Comparison of ENCODE assay signal across 17 cellular contexts in genomic region chr1:173948594-173948993, GRCh38.
"Had no signal": no experiment of that assay in that cellular context is flagged by ENCODE, and none has a peak within 500 bp of the region (broad histone marks: within the 10 kb centered on the region; RNA-seq: fewer than 3 reads in every experiment).

No MANE protein-coding gene starts in this region.

- DNase-seq: dermis blood vessel endothelial cell; dorsolateral prefrontal cortex; effector CD4-positive, alpha-beta T cell; effector memory CD4-positive, alpha-beta T cell; foreskin keratinocyte; heart left ventricle; hypothalamus; left cardiac atrium; left lung; left ventricle myocardium superior; lower lobe of right lung; mesenchymal stem cell had no signal

- H3K9me3 Mint-ChIP-seq: mesothelial cell of epicardium had no signal

- H3K9me3 ChIP-seq: esophagus muscularis mucosa, gastroesophageal sphincter, heart left ventricle, left lung, lower lobe of right lung had no signal

- H3K27ac Mint-ChIP-seq: mesothelial cell of epicardium had no signal

- H3K4me3 Mint-ChIP-seq: mesothelial cell of epicardium had no signal

- H3K4me3 ChIP-seq: coronary artery, dorsolateral prefrontal cortex, esophagus muscularis mucosa, gastroesophageal sphincter, heart left ventricle, hepatocyte, left lung, lower lobe of right lung had no signal

- ATAC-seq: foreskin keratinocyte, gastroesophageal sphincter, heart left ventricle, left cardiac atrium, left lung, left ventricle myocardium superior, lower lobe of right lung had no signal

- H3K4me1 Mint-ChIP-seq: mesothelial cell of epicardium had no signal

- H3K27ac ChIP-seq: coronary artery, esophagus muscularis mucosa, foreskin keratinocyte, gastroesophageal sphincter, heart left ventricle, hepatocyte, left lung, lower lobe of right lung had no signal

- H3K4me1 ChIP-seq: esophagus muscularis mucosa, gastroesophageal sphincter, heart left ventricle, left lung, lower lobe of right lung had no signal
